1 cellular context compared by ENCODE assay signal in the genomic region with DNA sequence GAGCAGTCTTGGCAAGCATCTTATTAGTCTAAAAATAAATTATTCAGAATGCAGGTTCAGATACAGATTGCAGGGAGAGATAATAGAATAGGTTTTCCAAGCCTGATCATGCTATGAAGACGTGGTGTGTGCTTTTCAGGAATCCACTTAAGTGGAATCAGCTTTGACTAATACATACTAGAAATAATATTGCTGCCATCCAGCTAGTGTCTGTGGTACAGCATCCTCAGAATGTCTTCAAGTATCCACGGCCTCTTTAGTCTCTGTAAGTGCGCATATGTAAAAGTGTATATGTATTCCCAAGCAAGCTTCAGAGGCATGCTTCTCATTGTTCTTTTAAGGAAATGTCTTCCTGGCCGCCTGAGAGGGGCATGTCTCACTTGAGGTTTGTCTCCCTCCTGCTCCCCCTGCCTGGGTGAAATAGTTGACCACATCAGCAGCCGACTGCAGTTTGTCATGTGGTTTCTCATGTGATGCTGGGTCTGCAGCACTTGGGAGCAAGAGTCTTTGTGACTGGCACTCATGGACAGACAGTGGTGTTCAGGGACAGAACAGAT.
TF ChIP-seq lines count a peak whose summit lies in the region.

No MANE protein-coding gene starts in this region.

TF ChIP-seq in SK-N-SH, 30 proteins besides CTCF, POLR2A, EP300 and RAD21 (continued from another document):
- TF ChIP-seq, protein P1, sequence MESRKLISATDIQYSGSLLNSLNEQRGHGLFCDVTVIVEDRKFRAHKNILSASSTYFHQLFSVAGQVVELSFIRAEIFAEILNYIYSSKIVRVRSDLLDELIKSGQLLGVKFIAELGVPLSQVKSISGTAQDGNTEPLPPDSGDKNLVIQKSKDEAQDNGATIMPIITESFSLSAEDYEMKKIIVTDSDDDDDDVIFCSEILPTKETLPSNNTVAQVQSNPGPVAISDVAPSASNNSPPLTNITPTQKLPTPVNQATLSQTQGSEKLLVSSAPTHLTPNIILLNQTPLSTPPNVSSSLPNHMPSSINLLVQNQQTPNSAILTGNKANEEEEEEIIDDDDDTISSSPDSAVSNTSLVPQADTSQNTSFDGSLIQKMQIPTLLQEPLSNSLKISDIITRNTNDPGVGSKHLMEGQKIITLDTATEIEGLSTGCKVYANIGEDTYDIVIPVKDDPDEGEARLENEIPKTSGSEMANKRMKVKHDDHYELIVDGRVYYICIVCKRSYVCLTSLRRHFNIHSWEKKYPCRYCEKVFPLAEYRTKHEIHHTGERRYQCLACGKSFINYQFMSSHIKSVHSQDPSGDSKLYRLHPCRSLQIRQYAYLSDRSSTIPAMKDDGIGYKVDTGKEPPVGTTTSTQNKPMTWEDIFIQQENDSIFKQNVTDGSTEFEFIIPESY (IDR thresholded peaks at IDR 0.05; ENCODE audit: borderline replicate concordance, low read depth) = no peak
- TF ChIP-seq ELF1 (IDR thresholded peaks at IDR 0.05) (no peak), FOSL2 (IDR thresholded peaks at IDR 0.05; ENCODE audit: borderline replicate concordance, low read depth) (no peak; the same call in 1 of the 2 replicates), RXRA (IDR thresholded peaks at IDR 0.05; ENCODE audit: borderline replicate concordance, low read depth) (no peak), JUND (IDR thresholded peaks at IDR 0.05) (no peak), RFX5 (IDR thresholded peaks at IDR 0.05; ENCODE audit: low read length) (0 out of 2 replicates have a peak, but pooled peaks have one; percentile 9), MXI1 (IDR thresholded peaks at IDR 0.05; ENCODE audit: low read depth, low read length) (peak; percentile 93), NRF1 (IDR thresholded peaks at IDR 0.05; ENCODE audit: low read depth, low read length) (no peak), GABPA (IDR thresholded peaks at IDR 0.05; ENCODE audit: low read depth) (no peak), RCOR1 (IDR thresholded peaks at IDR 0.05; ENCODE audit: low read length) (peak; percentile 49), SIN3A (IDR thresholded peaks at IDR 0.05; ENCODE audit: borderline replicate concordance, low read depth, low read length) (0 out of 2 replicates have a peak, but pooled peaks have one; percentile 30), YY1 (IDR thresholded peaks at IDR 0.05; ENCODE audit: low read depth) (peak; percentile 36; the same call in 1 of the 2 replicates), EZH2phosphoT487 (IDR thresholded peaks at IDR 0.05; ENCODE audit: borderline replicate concordance, low read depth) (no peak), GATA2 (CRISPR knock-in tag; IDR thresholded peaks at IDR 0.05) (no peak), TEAD4 (IDR thresholded peaks at IDR 0.05; ENCODE audit: borderline replicate concordance, insufficient read depth) (0 out of 2 replicates have a peak, but pooled peaks have one; percentile 22), FOXM1 (IDR thresholded peaks at IDR 0.05; ENCODE audit: low read depth) (no peak), POLR2AphosphoS5 (IDR thresholded peaks at IDR 0.05; ENCODE audit: low read depth, low read length) (no peak), TAF1 (IDR thresholded peaks at IDR 0.05; ENCODE audit: borderline replicate concordance, low read depth, low read length) (peak; percentile 53; the same call in 1 of the 2 replicates), TCF12 (IDR thresholded peaks at IDR 0.05) (peak; percentile 66), SMC3 (IDR thresholded peaks at IDR 0.05; ENCODE audit: low read depth, low read length) (peak; percentile 48; the same call in 1 of the 2 replicates)
- TF ChIP-seq, protein P2, sequence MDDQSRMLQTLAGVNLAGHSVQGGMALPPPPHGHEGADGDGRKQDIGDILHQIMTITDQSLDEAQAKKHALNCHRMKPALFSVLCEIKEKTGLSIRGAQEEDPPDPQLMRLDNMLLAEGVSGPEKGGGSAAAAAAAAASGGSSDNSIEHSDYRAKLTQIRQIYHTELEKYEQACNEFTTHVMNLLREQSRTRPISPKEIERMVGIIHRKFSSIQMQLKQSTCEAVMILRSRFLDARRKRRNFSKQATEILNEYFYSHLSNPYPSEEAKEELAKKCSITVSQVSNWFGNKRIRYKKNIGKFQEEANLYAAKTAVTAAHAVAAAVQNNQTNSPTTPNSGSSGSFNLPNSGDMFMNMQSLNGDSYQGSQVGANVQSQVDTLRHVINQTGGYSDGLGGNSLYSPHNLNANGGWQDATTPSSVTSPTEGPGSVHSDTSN (IDR thresholded peaks at IDR 0.05) = no peak
- TF ChIP-seq, protein P3, sequence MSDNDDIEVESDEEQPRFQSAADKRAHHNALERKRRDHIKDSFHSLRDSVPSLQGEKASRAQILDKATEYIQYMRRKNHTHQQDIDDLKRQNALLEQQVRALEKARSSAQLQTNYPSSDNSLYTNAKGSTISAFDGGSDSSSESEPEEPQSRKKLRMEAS (IDR thresholded peaks at IDR 0.05; ENCODE audit: low read depth) = 0 out of 2 replicates have a peak, but pooled peaks have one; percentile 71
- TF ChIP-seq, protein P4, sequence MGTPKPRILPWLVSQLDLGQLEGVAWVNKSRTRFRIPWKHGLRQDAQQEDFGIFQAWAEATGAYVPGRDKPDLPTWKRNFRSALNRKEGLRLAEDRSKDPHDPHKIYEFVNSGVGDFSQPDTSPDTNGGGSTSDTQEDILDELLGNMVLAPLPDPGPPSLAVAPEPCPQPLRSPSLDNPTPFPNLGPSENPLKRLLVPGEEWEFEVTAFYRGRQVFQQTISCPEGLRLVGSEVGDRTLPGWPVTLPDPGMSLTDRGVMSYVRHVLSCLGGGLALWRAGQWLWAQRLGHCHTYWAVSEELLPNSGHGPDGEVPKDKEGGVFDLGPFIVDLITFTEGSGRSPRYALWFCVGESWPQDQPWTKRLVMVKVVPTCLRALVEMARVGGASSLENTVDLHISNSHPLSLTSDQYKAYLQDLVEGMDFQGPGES (IDR thresholded peaks at IDR 0.05; ENCODE audit: low read depth, low read length) = no peak
